In genomic region chr3:23539185-23539584, GRCh38 we compare ENCODE assay signal across 8 cellular contexts.
"Had no signal": no experiment of that assay in that cellular context is flagged by ENCODE, and none has a peak within 500 bp of the region (broad histone marks: within the 10 kb centered on the region; RNA-seq: fewer than 3 reads in every experiment).

No MANE protein-coding gene starts in this region.

- H3K9ac ChIP-seq: GM23248 had no signal

- DNase-seq: GM23248, H9, HCEC 1CT, KG1 had no signal

- H3K9me3 Mint-ChIP-seq: H9, IgD-negative memory B cell had no signal

- H3K4me3 ChIP-seq: GM23248 had no signal

- H3K27ac ChIP-seq: GM23248, HL-60 had no signal

- H3K27me3 Mint-ChIP-seq: IgD-negative memory B cell had no signal

- H3K27ac Mint-ChIP-seq: IgD-negative memory B cell had no signal

- FAIRE-seq: H1, H54 had no signal

- H3K4me3 Mint-ChIP-seq: H9, IgD-negative memory B cell had no signal

- H2AFZ ChIP-seq: GM23248 had no signal
